In genomic region chr15:75455982-75456531, GRCh38 we compare ENCODE assay signal across 1 cellular context.
TF ChIP-seq lines count a peak whose summit lies in the region.

No MANE protein-coding gene starts in this region.

TF ChIP-seq in HepG2, 621 proteins besides CTCF, POLR2A, EP300 and RAD21 (continued from another document and continues in another):
- TF ChIP-seq, protein P1, sequence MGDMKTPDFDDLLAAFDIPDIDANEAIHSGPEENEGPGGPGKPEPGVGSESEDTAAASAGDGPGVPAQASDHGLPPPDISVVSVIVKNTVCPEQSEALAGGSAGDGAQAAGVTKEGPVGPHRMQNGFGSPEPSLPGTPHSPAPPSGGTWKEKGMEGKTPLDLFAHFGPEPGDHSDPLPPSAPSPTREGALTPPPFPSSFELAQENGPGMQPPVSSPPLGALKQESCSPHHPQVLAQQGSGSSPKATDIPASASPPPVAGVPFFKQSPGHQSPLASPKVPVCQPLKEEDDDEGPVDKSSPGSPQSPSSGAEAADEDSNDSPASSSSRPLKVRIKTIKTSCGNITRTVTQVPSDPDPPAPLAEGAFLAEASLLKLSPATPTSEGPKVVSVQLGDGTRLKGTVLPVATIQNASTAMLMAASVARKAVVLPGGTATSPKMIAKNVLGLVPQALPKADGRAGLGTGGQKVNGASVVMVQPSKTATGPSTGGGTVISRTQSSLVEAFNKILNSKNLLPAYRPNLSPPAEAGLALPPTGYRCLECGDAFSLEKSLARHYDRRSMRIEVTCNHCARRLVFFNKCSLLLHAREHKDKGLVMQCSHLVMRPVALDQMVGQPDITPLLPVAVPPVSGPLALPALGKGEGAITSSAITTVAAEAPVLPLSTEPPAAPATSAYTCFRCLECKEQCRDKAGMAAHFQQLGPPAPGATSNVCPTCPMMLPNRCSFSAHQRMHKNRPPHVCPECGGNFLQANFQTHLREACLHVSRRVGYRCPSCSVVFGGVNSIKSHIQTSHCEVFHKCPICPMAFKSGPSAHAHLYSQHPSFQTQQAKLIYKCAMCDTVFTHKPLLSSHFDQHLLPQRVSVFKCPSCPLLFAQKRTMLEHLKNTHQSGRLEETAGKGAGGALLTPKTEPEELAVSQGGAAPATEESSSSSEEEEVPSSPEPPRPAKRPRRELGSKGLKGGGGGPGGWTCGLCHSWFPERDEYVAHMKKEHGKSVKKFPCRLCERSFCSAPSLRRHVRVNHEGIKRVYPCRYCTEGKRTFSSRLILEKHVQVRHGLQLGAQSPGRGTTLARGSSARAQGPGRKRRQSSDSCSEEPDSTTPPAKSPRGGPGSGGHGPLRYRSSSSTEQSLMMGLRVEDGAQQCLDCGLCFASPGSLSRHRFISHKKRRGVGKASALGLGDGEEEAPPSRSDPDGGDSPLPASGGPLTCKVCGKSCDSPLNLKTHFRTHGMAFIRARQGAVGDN (CRISPR knock-in tag; IDR thresholded peaks at IDR 0.05) = peak; percentile 38; the same call in 1 of the 2 replicates
- TF ChIP-seq, protein P2, sequence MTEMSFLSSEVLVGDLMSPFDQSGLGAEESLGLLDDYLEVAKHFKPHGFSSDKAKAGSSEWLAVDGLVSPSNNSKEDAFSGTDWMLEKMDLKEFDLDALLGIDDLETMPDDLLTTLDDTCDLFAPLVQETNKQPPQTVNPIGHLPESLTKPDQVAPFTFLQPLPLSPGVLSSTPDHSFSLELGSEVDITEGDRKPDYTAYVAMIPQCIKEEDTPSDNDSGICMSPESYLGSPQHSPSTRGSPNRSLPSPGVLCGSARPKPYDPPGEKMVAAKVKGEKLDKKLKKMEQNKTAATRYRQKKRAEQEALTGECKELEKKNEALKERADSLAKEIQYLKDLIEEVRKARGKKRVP (CRISPR knock-in tag; IDR thresholded peaks at IDR 0.05) = peak in 1 of 2 experiments; percentile 78; a peak in 2 of 4 replicates
- TF ChIP-seq RXRB (CRISPR knock-in tag; IDR thresholded peaks at IDR 0.05; ENCODE audit: borderline replicate concordance) (no peak), BRCA1 (CRISPR knock-in tag; IDR thresholded peaks at IDR 0.05) (peak; percentile 57; the same call in 1 of the 2 replicates), ZNF567 (CRISPR knock-in tag; IDR thresholded peaks at IDR 0.05; ENCODE audit: borderline replicate concordance) (no peak), KIAA2018 (CRISPR knock-in tag; IDR thresholded peaks at IDR 0.05; ENCODE audit: borderline replicate concordance) (no peak), ZBTB10 (CRISPR knock-in tag; IDR thresholded peaks at IDR 0.05; ENCODE audit: borderline replicate concordance) (no peak), NFYB (CRISPR knock-in tag; IDR thresholded peaks at IDR 0.05) (no peak), HMG20A (CRISPR knock-in tag; IDR thresholded peaks at IDR 0.05; ENCODE audit: borderline replicate concordance) (no peak), NONO (IDR thresholded peaks at IDR 0.05) (no peak), NONO (CRISPR knock-in tag; conservative IDR thresholded peaks at IDR 0.05) (no peak), ZNF501 (CRISPR knock-in tag; IDR thresholded peaks at IDR 0.05) (peak; percentile 28; the same call in 1 of the 2 replicates), SRY (CRISPR knock-in tag; IDR thresholded peaks at IDR 0.05) (0 out of 2 replicates have a peak, but pooled peaks have one; percentile 57), POLR2AphosphoS5 (IDR thresholded peaks at IDR 0.05; ENCODE audit: low read depth, low read length) (peak; percentile 46; the same call in 1 of the 2 replicates), SRSF4 (IDR thresholded peaks at IDR 0.05; ENCODE audit: low read depth, low read length, poor library complexity, severe bottlenecking) (no peak), ZNF274 (CRISPR knock-in tag; IDR thresholded peaks at IDR 0.05) (no peak), MAFF (IDR thresholded peaks at IDR 0.05; ENCODE audit: low read depth, low read length) (no peak), PHF8 (CRISPR knock-in tag; IDR thresholded peaks at IDR 0.05) (peak; percentile 59), SYNCRIP (IDR thresholded peaks at IDR 0.05; ENCODE audit: insufficient read depth, low read depth, low read length) (no peak), DNMT3B (CRISPR knock-in tag; conservative IDR thresholded peaks at IDR 0.05) (no peak), SMC3 (IDR thresholded peaks at IDR 0.05; ENCODE audit: low read length) (no peak)
- TF ChIP-seq, protein P3, sequence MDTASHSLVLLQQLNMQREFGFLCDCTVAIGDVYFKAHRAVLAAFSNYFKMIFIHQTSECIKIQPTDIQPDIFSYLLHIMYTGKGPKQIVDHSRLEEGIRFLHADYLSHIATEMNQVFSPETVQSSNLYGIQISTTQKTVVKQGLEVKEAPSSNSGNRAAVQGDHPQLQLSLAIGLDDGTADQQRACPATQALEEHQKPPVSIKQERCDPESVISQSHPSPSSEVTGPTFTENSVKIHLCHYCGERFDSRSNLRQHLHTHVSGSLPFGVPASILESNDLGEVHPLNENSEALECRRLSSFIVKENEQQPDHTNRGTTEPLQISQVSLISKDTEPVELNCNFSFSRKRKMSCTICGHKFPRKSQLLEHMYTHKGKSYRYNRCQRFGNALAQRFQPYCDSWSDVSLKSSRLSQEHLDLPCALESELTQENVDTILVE (CRISPR knock-in tag; IDR thresholded peaks at IDR 0.05) = no peak
- TF ChIP-seq, protein P4, sequence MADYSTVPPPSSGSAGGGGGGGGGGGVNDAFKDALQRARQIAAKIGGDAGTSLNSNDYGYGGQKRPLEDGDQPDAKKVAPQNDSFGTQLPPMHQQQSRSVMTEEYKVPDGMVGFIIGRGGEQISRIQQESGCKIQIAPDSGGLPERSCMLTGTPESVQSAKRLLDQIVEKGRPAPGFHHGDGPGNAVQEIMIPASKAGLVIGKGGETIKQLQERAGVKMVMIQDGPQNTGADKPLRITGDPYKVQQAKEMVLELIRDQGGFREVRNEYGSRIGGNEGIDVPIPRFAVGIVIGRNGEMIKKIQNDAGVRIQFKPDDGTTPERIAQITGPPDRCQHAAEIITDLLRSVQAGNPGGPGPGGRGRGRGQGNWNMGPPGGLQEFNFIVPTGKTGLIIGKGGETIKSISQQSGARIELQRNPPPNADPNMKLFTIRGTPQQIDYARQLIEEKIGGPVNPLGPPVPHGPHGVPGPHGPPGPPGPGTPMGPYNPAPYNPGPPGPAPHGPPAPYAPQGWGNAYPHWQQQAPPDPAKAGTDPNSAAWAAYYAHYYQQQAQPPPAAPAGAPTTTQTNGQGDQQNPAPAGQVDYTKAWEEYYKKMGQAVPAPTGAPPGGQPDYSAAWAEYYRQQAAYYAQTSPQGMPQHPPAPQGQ (CRISPR knock-in tag; IDR thresholded peaks at IDR 0.05; ENCODE audit: borderline replicate concordance) = no peak
- TF ChIP-seq, protein P5, sequence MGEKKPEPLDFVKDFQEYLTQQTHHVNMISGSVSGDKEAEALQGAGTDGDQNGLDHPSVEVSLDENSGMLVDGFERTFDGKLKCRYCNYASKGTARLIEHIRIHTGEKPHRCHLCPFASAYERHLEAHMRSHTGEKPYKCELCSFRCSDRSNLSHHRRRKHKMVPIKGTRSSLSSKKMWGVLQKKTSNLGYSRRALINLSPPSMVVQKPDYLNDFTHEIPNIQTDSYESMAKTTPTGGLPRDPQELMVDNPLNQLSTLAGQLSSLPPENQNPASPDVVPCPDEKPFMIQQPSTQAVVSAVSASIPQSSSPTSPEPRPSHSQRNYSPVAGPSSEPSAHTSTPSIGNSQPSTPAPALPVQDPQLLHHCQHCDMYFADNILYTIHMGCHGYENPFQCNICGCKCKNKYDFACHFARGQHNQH (CRISPR knock-in tag; IDR thresholded peaks at IDR 0.05) = no peak
- TF ChIP-seq, protein P6, sequence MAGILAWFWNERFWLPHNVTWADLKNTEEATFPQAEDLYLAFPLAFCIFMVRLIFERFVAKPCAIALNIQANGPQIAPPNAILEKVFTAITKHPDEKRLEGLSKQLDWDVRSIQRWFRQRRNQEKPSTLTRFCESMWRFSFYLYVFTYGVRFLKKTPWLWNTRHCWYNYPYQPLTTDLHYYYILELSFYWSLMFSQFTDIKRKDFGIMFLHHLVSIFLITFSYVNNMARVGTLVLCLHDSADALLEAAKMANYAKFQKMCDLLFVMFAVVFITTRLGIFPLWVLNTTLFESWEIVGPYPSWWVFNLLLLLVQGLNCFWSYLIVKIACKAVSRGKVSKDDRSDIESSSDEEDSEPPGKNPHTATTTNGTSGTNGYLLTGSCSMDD (CRISPR knock-in tag; IDR thresholded peaks at IDR 0.05) = 0 out of 2 replicates have a peak, but pooled peaks have one; percentile 37
- TF ChIP-seq, protein P7, sequence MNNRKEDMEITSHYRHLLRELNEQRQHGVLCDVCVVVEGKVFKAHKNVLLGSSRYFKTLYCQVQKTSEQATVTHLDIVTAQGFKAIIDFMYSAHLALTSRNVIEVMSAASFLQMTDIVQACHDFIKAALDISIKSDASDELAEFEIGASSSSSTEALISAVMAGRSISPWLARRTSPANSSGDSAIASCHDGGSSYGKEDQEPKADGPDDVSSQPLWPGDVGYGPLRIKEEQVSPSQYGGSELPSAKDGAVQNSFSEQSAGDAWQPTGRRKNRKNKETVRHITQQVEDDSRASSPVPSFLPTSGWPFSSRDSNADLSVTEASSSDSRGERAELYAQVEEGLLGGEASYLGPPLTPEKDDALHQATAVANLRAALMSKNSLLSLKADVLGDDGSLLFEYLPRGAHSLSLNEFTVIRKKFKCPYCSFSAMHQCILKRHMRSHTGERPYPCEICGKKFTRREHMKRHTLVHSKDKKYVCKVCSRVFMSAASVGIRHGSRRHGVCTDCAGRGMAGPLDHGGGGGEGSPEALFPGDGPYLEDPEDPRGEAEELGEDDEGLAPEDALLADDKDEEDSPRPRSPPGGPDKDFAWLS (CRISPR knock-in tag; IDR thresholded peaks at IDR 0.05; ENCODE audit: borderline replicate concordance) = no peak
